In the genomic region with DNA sequence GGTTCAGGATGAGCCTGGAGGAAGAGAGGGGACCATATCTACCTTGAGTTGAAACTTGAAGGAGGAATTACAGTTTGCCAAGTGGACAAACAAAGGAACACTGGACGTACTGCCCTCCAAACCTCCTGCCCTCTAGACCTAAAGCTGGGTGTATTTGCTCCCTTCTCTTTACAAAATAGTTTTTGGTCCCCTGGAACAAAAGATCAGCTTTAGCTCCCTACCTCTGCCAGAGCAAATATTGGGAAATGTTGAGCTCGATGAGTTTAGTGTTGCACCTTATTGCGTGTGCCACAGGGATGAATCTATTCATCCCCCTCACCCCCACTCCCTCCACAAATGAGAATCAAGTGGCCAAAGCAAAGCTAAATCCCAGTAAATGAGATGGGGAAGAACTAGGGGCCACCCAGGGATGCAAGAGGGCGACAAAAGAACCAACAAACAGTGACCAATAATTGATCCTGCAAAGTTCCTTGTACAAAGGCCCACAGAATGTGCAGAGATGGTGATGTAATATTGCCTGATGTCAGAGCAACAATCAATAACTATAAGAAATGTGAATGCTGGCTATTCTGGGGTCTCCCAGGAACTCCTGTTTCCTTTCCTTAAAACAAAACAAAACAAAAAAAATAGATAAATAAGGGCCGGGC, we compare ENCODE assay signal across 1 cellular context.
A peak's percentile ranks its signal among the peaks of the same experiment; 100 is the strongest.
TF ChIP-seq lines count a peak whose summit lies in the region.

No MANE protein-coding gene starts in this region.

TF ChIP-seq in HepG2, 621 proteins besides CTCF, POLR2A, EP300 and RAD21 (continued from another document and continues in another):
- TF ChIP-seq, protein P1, sequence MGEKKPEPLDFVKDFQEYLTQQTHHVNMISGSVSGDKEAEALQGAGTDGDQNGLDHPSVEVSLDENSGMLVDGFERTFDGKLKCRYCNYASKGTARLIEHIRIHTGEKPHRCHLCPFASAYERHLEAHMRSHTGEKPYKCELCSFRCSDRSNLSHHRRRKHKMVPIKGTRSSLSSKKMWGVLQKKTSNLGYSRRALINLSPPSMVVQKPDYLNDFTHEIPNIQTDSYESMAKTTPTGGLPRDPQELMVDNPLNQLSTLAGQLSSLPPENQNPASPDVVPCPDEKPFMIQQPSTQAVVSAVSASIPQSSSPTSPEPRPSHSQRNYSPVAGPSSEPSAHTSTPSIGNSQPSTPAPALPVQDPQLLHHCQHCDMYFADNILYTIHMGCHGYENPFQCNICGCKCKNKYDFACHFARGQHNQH (CRISPR knock-in tag; IDR thresholded peaks at IDR 0.05), result peak; percentile 65; the same call in 1 of the 2 replicates
- TF ChIP-seq ZNF644 (CRISPR knock-in tag; IDR thresholded peaks at IDR 0.05; ENCODE audit: low read depth) (peak; percentile 27; the same call in 1 of the 2 replicates), ZNF136 (CRISPR knock-in tag; IDR thresholded peaks at IDR 0.05; ENCODE audit: low read depth) (0 out of 2 replicates have a peak, but pooled peaks have one; percentile 46), MIXL1 (CRISPR knock-in tag; IDR thresholded peaks at IDR 0.05) (peak; percentile 51; the same call in 1 of the 2 replicates), CEBPB (IDR thresholded peaks at IDR 0.05; ENCODE audit: borderline replicate concordance, low read depth, low read length) (peak; percentile 98), ZNF281 (CRISPR knock-in tag; IDR thresholded peaks at IDR 0.05; ENCODE audit: borderline replicate concordance) (peak; percentile 79; the same call in 1 of the 2 replicates), MEF2D (CRISPR knock-in tag; IDR thresholded peaks at IDR 0.05) (no peak), ZNF556 (CRISPR knock-in tag; IDR thresholded peaks at IDR 0.05; ENCODE audit: borderline replicate concordance) (0 out of 2 replicates have a peak, but pooled peaks have one; percentile 48), FOXP1 (IDR thresholded peaks at IDR 0.05) (no peak), FOXP1 (CRISPR knock-in tag; IDR thresholded peaks at IDR 0.05) (peak; percentile 84), PPARG (CRISPR knock-in tag; conservative IDR thresholded peaks at IDR 0.05) (peak; percentile 50), SOX6 (IDR thresholded peaks at IDR 0.05) (no peak), SOX6 (CRISPR knock-in tag; IDR thresholded peaks at IDR 0.05) (peak; percentile 98), CCDC6 (CRISPR knock-in tag; IDR thresholded peaks at IDR 0.05) (peak; percentile 63; the same call in 1 of the 2 replicates), ZNF362 (CRISPR knock-in tag; IDR thresholded peaks at IDR 0.05; ENCODE audit: borderline replicate concordance) (peak; percentile 85), ZSCAN22 (CRISPR knock-in tag; IDR thresholded peaks at IDR 0.05) (no peak), YEATS2 (CRISPR knock-in tag; IDR thresholded peaks at IDR 0.05; ENCODE audit: borderline replicate concordance) (peak; percentile 63; the same call in 1 of the 2 replicates), WIZ (CRISPR knock-in tag; IDR thresholded peaks at IDR 0.05) (0 out of 2 replicates have a peak, but pooled peaks have one; percentile 62), HOXD1 (CRISPR knock-in tag; IDR thresholded peaks at IDR 0.05) (no peak), JUNB (CRISPR knock-in tag; IDR thresholded peaks at IDR 0.05; ENCODE audit: borderline replicate concordance) (no peak; the same call in 1 of the 2 replicates), MAFG (CRISPR knock-in tag; IDR thresholded peaks at IDR 0.05) (no peak), MXI1 (IDR thresholded peaks at IDR 0.05; ENCODE audit: borderline replicate concordance, low read depth, low read length) (peak; percentile 43; the same call in 1 of the 3 replicates), GTF3A (CRISPR knock-in tag; conservative IDR thresholded peaks at IDR 0.05) (no peak), GABPB1 (CRISPR knock-in tag; IDR thresholded peaks at IDR 0.05) (peak; percentile 48; the same call in 1 of the 2 replicates), PITX1 (CRISPR knock-in tag; IDR thresholded peaks at IDR 0.05) (peak; percentile 71), HNF4A (CRISPR knock-in tag; IDR thresholded peaks at IDR 0.05) (peak; percentile 88), ZMYM3 (CRISPR knock-in tag; IDR thresholded peaks at IDR 0.05) (0 out of 2 replicates have a peak, but pooled peaks have one; percentile 6), PHB2 (IDR thresholded peaks at IDR 0.05; ENCODE audit: partially characterized antibody) (no peak), ZNF562 (CRISPR knock-in tag; IDR thresholded peaks at IDR 0.05; ENCODE audit: borderline replicate concordance) (no peak), ZBTB25 (CRISPR knock-in tag; IDR thresholded peaks at IDR 0.05) (peak; percentile 95), ZNF329 (CRISPR knock-in tag; IDR thresholded peaks at IDR 0.05; ENCODE audit: low read depth) (0 out of 2 replicates have a peak, but pooled peaks have one; percentile 36), CREB1 (IDR thresholded peaks at IDR 0.05) (peak; percentile 45; the same call in 1 of the 2 replicates), CREB1 (CRISPR knock-in tag; IDR thresholded peaks at IDR 0.05) (peak; percentile 62), ZKSCAN5 (CRISPR knock-in tag; IDR thresholded peaks at IDR 0.05) (no peak), ZBTB3 (CRISPR knock-in tag; IDR thresholded peaks at IDR 0.05; ENCODE audit: borderline replicate concordance, low read depth) (peak; percentile 82; the same call in 1 of the 2 replicates), PHF21A (CRISPR knock-in tag; IDR thresholded peaks at IDR 0.05) (peak; percentile 83), ZBTB42 (CRISPR knock-in tag; IDR thresholded peaks at IDR 0.05) (0 out of 2 replicates have a peak, but pooled peaks have one; percentile 72)
- TF ChIP-seq, protein P2, sequence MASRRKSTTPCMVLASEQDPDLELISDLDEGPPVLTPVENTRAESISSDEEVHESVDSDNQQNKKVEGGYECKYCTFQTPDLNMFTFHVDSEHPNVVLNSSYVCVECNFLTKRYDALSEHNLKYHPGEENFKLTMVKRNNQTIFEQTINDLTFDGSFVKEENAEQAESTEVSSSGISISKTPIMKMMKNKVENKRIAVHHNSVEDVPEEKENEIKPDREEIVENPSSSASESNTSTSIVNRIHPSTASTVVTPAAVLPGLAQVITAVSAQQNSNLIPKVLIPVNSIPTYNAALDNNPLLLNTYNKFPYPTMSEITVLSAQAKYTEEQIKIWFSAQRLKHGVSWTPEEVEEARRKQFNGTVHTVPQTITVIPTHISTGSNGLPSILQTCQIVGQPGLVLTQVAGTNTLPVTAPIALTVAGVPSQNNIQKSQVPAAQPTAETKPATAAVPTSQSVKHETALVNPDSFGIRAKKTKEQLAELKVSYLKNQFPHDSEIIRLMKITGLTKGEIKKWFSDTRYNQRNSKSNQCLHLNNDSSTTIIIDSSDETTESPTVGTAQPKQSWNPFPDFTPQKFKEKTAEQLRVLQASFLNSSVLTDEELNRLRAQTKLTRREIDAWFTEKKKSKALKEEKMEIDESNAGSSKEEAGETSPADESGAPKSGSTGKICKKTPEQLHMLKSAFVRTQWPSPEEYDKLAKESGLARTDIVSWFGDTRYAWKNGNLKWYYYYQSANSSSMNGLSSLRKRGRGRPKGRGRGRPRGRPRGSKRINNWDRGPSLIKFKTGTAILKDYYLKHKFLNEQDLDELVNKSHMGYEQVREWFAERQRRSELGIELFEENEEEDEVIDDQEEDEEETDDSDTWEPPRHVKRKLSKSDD (CRISPR knock-in tag; IDR thresholded peaks at IDR 0.05; ENCODE audit: low read depth), result peak; percentile 78; the same call in 1 of the 2 replicates
- TF ChIP-seq, protein P3, sequence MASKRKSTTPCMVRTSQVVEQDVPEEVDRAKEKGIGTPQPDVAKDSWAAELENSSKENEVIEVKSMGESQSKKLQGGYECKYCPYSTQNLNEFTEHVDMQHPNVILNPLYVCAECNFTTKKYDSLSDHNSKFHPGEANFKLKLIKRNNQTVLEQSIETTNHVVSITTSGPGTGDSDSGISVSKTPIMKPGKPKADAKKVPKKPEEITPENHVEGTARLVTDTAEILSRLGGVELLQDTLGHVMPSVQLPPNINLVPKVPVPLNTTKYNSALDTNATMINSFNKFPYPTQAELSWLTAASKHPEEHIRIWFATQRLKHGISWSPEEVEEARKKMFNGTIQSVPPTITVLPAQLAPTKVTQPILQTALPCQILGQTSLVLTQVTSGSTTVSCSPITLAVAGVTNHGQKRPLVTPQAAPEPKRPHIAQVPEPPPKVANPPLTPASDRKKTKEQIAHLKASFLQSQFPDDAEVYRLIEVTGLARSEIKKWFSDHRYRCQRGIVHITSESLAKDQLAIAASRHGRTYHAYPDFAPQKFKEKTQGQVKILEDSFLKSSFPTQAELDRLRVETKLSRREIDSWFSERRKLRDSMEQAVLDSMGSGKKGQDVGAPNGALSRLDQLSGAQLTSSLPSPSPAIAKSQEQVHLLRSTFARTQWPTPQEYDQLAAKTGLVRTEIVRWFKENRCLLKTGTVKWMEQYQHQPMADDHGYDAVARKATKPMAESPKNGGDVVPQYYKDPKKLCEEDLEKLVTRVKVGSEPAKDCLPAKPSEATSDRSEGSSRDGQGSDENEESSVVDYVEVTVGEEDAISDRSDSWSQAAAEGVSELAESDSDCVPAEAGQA (IDR thresholded peaks at IDR 0.05; ENCODE audit: low read depth), result no peak
- TF ChIP-seq, protein P3 (CRISPR knock-in tag; IDR thresholded peaks at IDR 0.05; ENCODE audit: borderline replicate concordance), result no peak
- TF ChIP-seq, protein P4, sequence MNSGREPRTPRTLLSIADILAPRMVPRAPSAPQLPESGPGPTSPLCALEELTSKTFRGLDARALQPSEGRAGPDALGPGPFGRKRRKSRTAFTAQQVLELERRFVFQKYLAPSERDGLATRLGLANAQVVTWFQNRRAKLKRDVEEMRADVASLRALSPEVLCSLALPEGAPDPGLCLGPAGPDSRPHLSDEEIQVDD (CRISPR knock-in tag; IDR thresholded peaks at IDR 0.05; ENCODE audit: borderline replicate concordance), result no peak
- TF ChIP-seq, protein P5, sequence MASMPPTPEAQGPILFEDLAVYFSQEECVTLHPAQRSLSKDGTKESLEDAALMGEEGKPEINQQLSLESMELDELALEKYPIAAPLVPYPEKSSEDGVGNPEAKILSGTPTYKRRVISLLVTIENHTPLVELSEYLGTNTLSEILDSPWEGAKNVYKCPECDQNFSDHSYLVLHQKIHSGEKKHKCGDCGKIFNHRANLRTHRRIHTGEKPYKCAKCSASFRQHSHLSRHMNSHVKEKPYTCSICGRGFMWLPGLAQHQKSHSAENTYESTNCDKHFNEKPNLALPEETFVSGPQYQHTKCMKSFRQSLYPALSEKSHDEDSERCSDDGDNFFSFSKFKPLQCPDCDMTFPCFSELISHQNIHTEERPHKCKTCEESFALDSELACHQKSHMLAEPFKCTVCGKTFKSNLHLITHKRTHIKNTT (CRISPR knock-in tag; IDR thresholded peaks at IDR 0.05), result no peak
